ENCODE assay signal across 1 cellular context in genomic region chr19:56750658-56751057, GRCh38.
TF ChIP-seq lines count a peak whose summit lies in the region.

No MANE protein-coding gene starts in this region.

TF ChIP-seq in HepG2, 621 proteins besides CTCF, POLR2A, EP300 and RAD21 (continued from another document):
- TF ChIP-seq, protein P1, sequence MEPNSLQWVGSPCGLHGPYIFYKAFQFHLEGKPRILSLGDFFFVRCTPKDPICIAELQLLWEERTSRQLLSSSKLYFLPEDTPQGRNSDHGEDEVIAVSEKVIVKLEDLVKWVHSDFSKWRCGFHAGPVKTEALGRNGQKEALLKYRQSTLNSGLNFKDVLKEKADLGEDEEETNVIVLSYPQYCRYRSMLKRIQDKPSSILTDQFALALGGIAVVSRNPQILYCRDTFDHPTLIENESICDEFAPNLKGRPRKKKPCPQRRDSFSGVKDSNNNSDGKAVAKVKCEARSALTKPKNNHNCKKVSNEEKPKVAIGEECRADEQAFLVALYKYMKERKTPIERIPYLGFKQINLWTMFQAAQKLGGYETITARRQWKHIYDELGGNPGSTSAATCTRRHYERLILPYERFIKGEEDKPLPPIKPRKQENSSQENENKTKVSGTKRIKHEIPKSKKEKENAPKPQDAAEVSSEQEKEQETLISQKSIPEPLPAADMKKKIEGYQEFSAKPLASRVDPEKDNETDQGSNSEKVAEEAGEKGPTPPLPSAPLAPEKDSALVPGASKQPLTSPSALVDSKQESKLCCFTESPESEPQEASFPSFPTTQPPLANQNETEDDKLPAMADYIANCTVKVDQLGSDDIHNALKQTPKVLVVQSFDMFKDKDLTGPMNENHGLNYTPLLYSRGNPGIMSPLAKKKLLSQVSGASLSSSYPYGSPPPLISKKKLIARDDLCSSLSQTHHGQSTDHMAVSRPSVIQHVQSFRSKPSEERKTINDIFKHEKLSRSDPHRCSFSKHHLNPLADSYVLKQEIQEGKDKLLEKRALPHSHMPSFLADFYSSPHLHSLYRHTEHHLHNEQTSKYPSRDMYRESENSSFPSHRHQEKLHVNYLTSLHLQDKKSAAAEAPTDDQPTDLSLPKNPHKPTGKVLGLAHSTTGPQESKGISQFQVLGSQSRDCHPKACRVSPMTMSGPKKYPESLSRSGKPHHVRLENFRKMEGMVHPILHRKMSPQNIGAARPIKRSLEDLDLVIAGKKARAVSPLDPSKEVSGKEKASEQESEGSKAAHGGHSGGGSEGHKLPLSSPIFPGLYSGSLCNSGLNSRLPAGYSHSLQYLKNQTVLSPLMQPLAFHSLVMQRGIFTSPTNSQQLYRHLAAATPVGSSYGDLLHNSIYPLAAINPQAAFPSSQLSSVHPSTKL (CRISPR knock-in tag; IDR thresholded peaks at IDR 0.05) = peak; percentile 21; the same call in 1 of the 2 replicates
- TF ChIP-seq FOXO1 (CRISPR knock-in tag; IDR thresholded peaks at IDR 0.05) (peak; percentile 75; the same call in 1 of the 2 replicates), ATRX (CRISPR knock-in tag; IDR thresholded peaks at IDR 0.05; ENCODE audit: borderline replicate concordance) (no peak), ZBTB38 (CRISPR knock-in tag; IDR thresholded peaks at IDR 0.05) (0 out of 2 replicates have a peak, but pooled peaks have one; percentile 13), GABPA (IDR thresholded peaks at IDR 0.05; ENCODE audit: low read depth, low read length) (no peak), GABPA (CRISPR knock-in tag; IDR thresholded peaks at IDR 0.05; ENCODE audit: low read depth) (peak; percentile 62), POGZ (CRISPR knock-in tag; IDR thresholded peaks at IDR 0.05) (0 out of 2 replicates have a peak, but pooled peaks have one; percentile 53), ZNF431 (CRISPR knock-in tag; IDR thresholded peaks at IDR 0.05; ENCODE audit: borderline replicate concordance, low read depth) (0 out of 2 replicates have a peak, but pooled peaks have one; percentile 36), KAT8 (CRISPR knock-in tag; IDR thresholded peaks at IDR 0.05) (0 out of 2 replicates have a peak, but pooled peaks have one; percentile 15), MAX (IDR thresholded peaks at IDR 0.05) (peak; percentile 55; the same call in 1 of the 2 replicates), ZNF792 (CRISPR knock-in tag; IDR thresholded peaks at IDR 0.05) (peak; percentile 73), ZNF629 (CRISPR knock-in tag; conservative IDR thresholded peaks at IDR 0.05) (0 out of 2 replicates have a peak, but pooled peaks have one; percentile 14), SOX5 (CRISPR knock-in tag; IDR thresholded peaks at IDR 0.05; ENCODE audit: borderline replicate concordance) (peak; percentile 29; the same call in 1 of the 2 replicates), KDM4B (CRISPR knock-in tag; IDR thresholded peaks at IDR 0.05) (no peak), ZBTB33 (CRISPR knock-in tag; IDR thresholded peaks at IDR 0.05) (peak; percentile 90), MEIS2 (CRISPR knock-in tag; IDR thresholded peaks at IDR 0.05) (no peak), CREM (IDR thresholded peaks at IDR 0.05) (peak; percentile 4; the same call in 1 of the 2 replicates), CREM (CRISPR knock-in tag; IDR thresholded peaks at IDR 0.05) (no peak), ZFP36L2 (CRISPR knock-in tag; IDR thresholded peaks at IDR 0.05) (no peak), FOXK1 (CRISPR knock-in tag; IDR thresholded peaks at IDR 0.05; ENCODE audit: borderline replicate concordance, low read depth) (peak; percentile 21; the same call in 1 of the 2 replicates), ZNF253 (CRISPR knock-in tag; IDR thresholded peaks at IDR 0.05; ENCODE audit: borderline replicate concordance) (no peak), ZNF564 (CRISPR knock-in tag; IDR thresholded peaks at IDR 0.05) (peak; percentile 55; the same call in 1 of the 2 replicates), MIER3 (CRISPR knock-in tag; IDR thresholded peaks at IDR 0.05; ENCODE audit: borderline replicate concordance) (no peak; the same call in 1 of the 2 replicates), FOXP1 (IDR thresholded peaks at IDR 0.05) (no peak), FOXP1 (CRISPR knock-in tag; IDR thresholded peaks at IDR 0.05) (peak; percentile 43), ZNF747 (CRISPR knock-in tag; IDR thresholded peaks at IDR 0.05; ENCODE audit: borderline replicate concordance) (peak; percentile 35; the same call in 1 of the 2 replicates)
- TF ChIP-seq, protein P2, sequence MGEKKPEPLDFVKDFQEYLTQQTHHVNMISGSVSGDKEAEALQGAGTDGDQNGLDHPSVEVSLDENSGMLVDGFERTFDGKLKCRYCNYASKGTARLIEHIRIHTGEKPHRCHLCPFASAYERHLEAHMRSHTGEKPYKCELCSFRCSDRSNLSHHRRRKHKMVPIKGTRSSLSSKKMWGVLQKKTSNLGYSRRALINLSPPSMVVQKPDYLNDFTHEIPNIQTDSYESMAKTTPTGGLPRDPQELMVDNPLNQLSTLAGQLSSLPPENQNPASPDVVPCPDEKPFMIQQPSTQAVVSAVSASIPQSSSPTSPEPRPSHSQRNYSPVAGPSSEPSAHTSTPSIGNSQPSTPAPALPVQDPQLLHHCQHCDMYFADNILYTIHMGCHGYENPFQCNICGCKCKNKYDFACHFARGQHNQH (CRISPR knock-in tag; IDR thresholded peaks at IDR 0.05) = peak; percentile 74; the same call in 1 of the 2 replicates
TF ChIP-seq in HepG2: peak in this region for 29.
